Comparison of ENCODE assay signal across 9 cellular contexts in genomic region chr19:919157-920050, GRCh38. TPM values are rescaled to one million over a fixed set of nuclear protein-coding genes. Genes with fewer than 3 reads are reported as not detected.
DNase-seq lines count a peak whose midpoint lies in the region; ATAC-seq and TF ChIP-seq lines count a peak whose summit lies in the region.
"Had no signal": no experiment of that assay in that cellular context is flagged by ENCODE, and none has a peak within 500 bp of the region (broad histone marks: within the 10 kb centered on the region; RNA-seq: fewer than 3 reads in every experiment).

No MANE protein-coding gene starts in this region.

- H3K36me3 Mint-ChIP-seq in chondrocyte (ENCODE audit: low read depth): no peaks in the 10 kb centered on the region
- no peaks in the 10 kb centered on the region for H3K36me3 Mint-ChIP-seq in HFFc6 (ENCODE audit: low read depth)
- H3K36me3 Mint-ChIP-seq: activated naive CD8-positive, alpha-beta T cell had no signal

- H3K9ac ChIP-seq in OCI-LY3 (ENCODE audit: low read length): peak overlapping the region; percentile 68

- peak; percentile 14 for ATAC-seq in HG02642 (IDR thresholded peaks at IDR 0.05; ENCODE audit: poor library complexity, unreplicated experiment)

- H2AFZ ChIP-seq in OCI-LY3 (ENCODE audit: low read depth, low read length): no peak overlapping the region

- H3K9me3 Mint-ChIP-seq in chondrocyte (ENCODE audit: low read depth): no peaks in the 10 kb centered on the region
- H3K9me3 Mint-ChIP-seq in HFFc6: no peaks in the 10 kb centered on the region

- H3K4me3 Mint-ChIP-seq in chondrocyte (ENCODE audit: unreplicated experiment) (no peak overlapping the region), HFFc6 (no peak overlapping the region)
- H3K4me3 Mint-ChIP-seq: activated naive CD8-positive, alpha-beta T cell had no signal

- H3K9me3 ChIP-seq in OCI-LY3 (ENCODE audit: insufficient read depth, low read length): no peaks in the 10 kb centered on the region
- no peaks in the 10 kb centered on the region for H3K9me3 ChIP-seq in right atrium auricular region

- peak overlapping the region; percentile 93 for H3K4me2 ChIP-seq in OCI-LY3 (ENCODE audit: low read length)

- H3K4me3 ChIP-seq in OCI-LY3 (ENCODE audit: low read length) (peak overlapping the region; percentile 78), foreskin fibroblast (ENCODE audit: low read depth in 1 of 2, low read length in 2 of 2) (no peak overlapping the region), right atrium auricular region (peak overlapping the region in 1 of 2 donors; percentile 22)

- peaks cover 10% of the 10 kb centered on the region for H3K4me1 Mint-ChIP-seq in chondrocyte (ENCODE audit: low read depth)
- H3K4me1 Mint-ChIP-seq in HFFc6 (ENCODE audit: low read depth): peaks cover 10% of the 10 kb centered on the region; the same call in 1 of the 2 replicates

- H3K4me1 ChIP-seq in OCI-LY3 (ENCODE audit: low read length) (peaks cover 31% of the 10 kb centered on the region), right atrium auricular region (peaks cover 0 to 48% of the 10 kb centered on the region in 2 donors)

- H3K27ac Mint-ChIP-seq in chondrocyte (ENCODE audit: unreplicated experiment) (no peak overlapping the region), HFFc6 (no peak overlapping the region)
- H3K27ac Mint-ChIP-seq: activated naive CD8-positive, alpha-beta T cell had no signal

- H4K20me1 ChIP-seq in OCI-LY3 (ENCODE audit: insufficient read depth, low read length): no peaks in the 10 kb centered on the region

- H3K27me3 ChIP-seq in OCI-LY3 (ENCODE audit: low read depth, low read length): no peaks in the 10 kb centered on the region
- peaks cover 18 to 38% of the 10 kb centered on the region in 2 donors for H3K27me3 ChIP-seq in right atrium auricular region

- DNase-seq in chondrocyte (ENCODE audit: low spot score): peak; percentile 87
- DNase-seq in stimulated activated CD8-positive, alpha-beta memory T cell treated with anti-CD3 and anti-CD28 coated beads, Interleukin-4, amount 100 ng/mL, for 48 hours: peak; percentile 62
- no peak for DNase-seq in foreskin fibroblast
- no peak for DNase-seq in foreskin melanocyte
- no peak for DNase-seq in right atrium auricular region (ENCODE audit: low spot score)
- no peak for DNase-seq in HFFc6

- H3K27me3 Mint-ChIP-seq in chondrocyte (ENCODE audit: low read depth) (peaks cover 6% of the 10 kb centered on the region), HFFc6 (ENCODE audit: insufficient read depth) (peaks cover 15% of the 10 kb centered on the region)
- H3K27me3 Mint-ChIP-seq: activated naive CD8-positive, alpha-beta T cell had no signal

- no peak for TF ChIP-seq CTCF in OCI-LY3 (IDR thresholded peaks at IDR 0.05; ENCODE audit: low read depth, low read length)
- TF ChIP-seq CTCF in chondrocyte (IDR thresholded peaks at IDR 0.05): no peak
- TF ChIP-seq CTCF in foreskin fibroblast (IDR thresholded peaks at IDR 0.05; ENCODE audit: low read depth, low read length): no peak
- no peak for TF ChIP-seq CTCF in right atrium auricular region (IDR thresholded peaks at IDR 0.05)
- no peak for TF ChIP-seq CTCF in HFFc6 (IDR thresholded peaks at IDR 0.05)

- peaks cover 10% of the 10 kb centered on the region for H3K79me2 ChIP-seq in OCI-LY3 (ENCODE audit: low read length)

- H3K27ac ChIP-seq in OCI-LY3 (ENCODE audit: low read length): peak overlapping the region; percentile 66
- no peak overlapping the region for H3K27ac ChIP-seq in right atrium auricular region

- peaks cover 5% of the 10 kb centered on the region for H3K36me3 ChIP-seq in OCI-LY3 (replicated peaks; ENCODE audit: low read depth, low read length)
- H3K36me3 ChIP-seq in right atrium auricular region: no peaks in the 10 kb centered on the region

RNA-seq across cellular contexts. Expression of gene KISS1R, which starts 2.3 kb away (rescaled TPM):
- total RNA-seq in chondrocyte: 0.17 to 0.38 TPM (median 0.24 TPM) in 3 replicates
- total RNA-seq in right atrium auricular region: not detected
- total RNA-seq in HFFc6 (2021; fragmentation: NEBNext Ultra II Directional; extraction: Animal tissue kit (Norgen Biotek cat#: 25700)): not detected

RNA-seq across cellular contexts. Expression of gene R3HDM4, which starts 6.4 kb away (rescaled TPM):
- total RNA-seq in chondrocyte (47.1 to 52.2 TPM (median 48.4 TPM) in 3 replicates), right atrium auricular region (10 to 100 TPM; 19.5 to 30.4 TPM)
- total RNA-seq in HFFc6 (2021; fragmentation: NEBNext Ultra II Directional; extraction: Animal tissue kit (Norgen Biotek cat#: 25700)): 10 to 100 TPM; 41.9 to 53.4 (median 45.9) TPM

RNA-seq across cellular contexts. Expression of gene ARID3A, which starts 6.4 kb away (rescaled TPM):
- 6.6 to 10.0 TPM (median 8.8 TPM) in 3 replicates for total RNA-seq in chondrocyte
- total RNA-seq in right atrium auricular region: 1 to 10 TPM; 1.7 to 3.4 TPM
- total RNA-seq in HFFc6 (2021; fragmentation: NEBNext Ultra II Directional; extraction: Animal tissue kit (Norgen Biotek cat#: 25700)): 10 to 100 TPM; 35.1 to 44.2 (median 38.4) TPM

RNA-seq across cellular contexts. Expression of gene RNU6-9, which starts 26.1 kb away (rescaled TPM):
- total RNA-seq in chondrocyte (not detected in 3 replicates), right atrium auricular region (not detected)
- not detected for total RNA-seq in HFFc6 (2021; fragmentation: NEBNext Ultra II Directional; extraction: Animal tissue kit (Norgen Biotek cat#: 25700))

RNA-seq across cellular contexts. Expression of gene MED16, which starts 26.4 kb away (rescaled TPM):
- total RNA-seq in chondrocyte (47.0 to 53.9 TPM (median 53.1 TPM) in 3 replicates), right atrium auricular region (10 to 100 TPM; 17.7 to 26.5 TPM)
- 10 to 100 TPM; 58.1 to 91.0 (median 70.9) TPM for total RNA-seq in HFFc6 (2021; fragmentation: NEBNext Ultra II Directional; extraction: Animal tissue kit (Norgen Biotek cat#: 25700))

Comparison
In these comparisons a context has a peak if more than half of its experiments do, and no peak if none do; other contexts are left out.
1. DNase-seq: peak in chondrocyte (single experiment) and stimulated activated CD8-positive, alpha-beta memory T cell treated with anti-CD3 and anti-CD28 coated beads, Interleukin-4, amount 100 ng/mL, for 48 hours (single experiment); none in foreskin fibroblast (0 of 2), foreskin melanocyte (single experiment), right atrium auricular region (single experiment) and HFFc6 (single experiment).